9 cellular contexts compared by ENCODE assay signal in genomic region chr7:92766461-92767003, GRCh38.
DNase-seq lines count a peak whose midpoint lies in the region; ATAC-seq, FAIRE-seq and TF ChIP-seq lines count a peak whose summit lies in the region.
"Had no signal": no experiment of that assay in that cellular context is flagged by ENCODE, and none has a peak within 500 bp of the region (broad histone marks: within the 10 kb centered on the region; RNA-seq: fewer than 3 reads in every experiment).

No MANE protein-coding gene starts in this region.

- TF ChIP-seq RAD21 in A549 (conservative IDR thresholded peaks at IDR 0.05 in 1 of 2, IDR thresholded peaks at IDR 0.05 in 1 of 2) = no peak

- WGBS in A549 (ENCODE audit: missing lambda C conversion rate) = 2% methylated on average over 3 of the region's 3 CpGs

- peak overlapping the region; percentile 81 for H3K4me2 ChIP-seq in A549

- no peak for TF ChIP-seq CTCF in A549 (IDR thresholded peaks at IDR 0.05)

- peak overlapping the region; percentile 21; the same call in 2 of the 3 replicates for H3K4me3 ChIP-seq in A549

- FAIRE-seq in A549 (lab: Jason Lieb, UNC) = peak; percentile 32
- FAIRE-seq in islet of Langerhans (lab: Jason Lieb, UNC) = peak; percentile 96

- peaks cover 90% of the 10 kb centered on the region for H3K4me1 ChIP-seq in A549

- TF ChIP-seq EP300 in A549 (IDR thresholded peaks at IDR 0.05) = no peak

- H3K9me3 ChIP-seq in A549 = no peaks in the 10 kb centered on the region

- TF ChIP-seq POLR2A in A549 (IDR thresholded peaks at IDR 0.05; ENCODE audit: low read length) = no peak

- H3K27ac ChIP-seq in A549 = peak overlapping the region; percentile 82 to 84
- peak overlapping the region; percentile 79 for H3K27ac ChIP-seq in angular gyrus (ENCODE audit: low read depth, low read length)

- POLR2A ChIA-PET in A549 (lab: Yijun Ruan, JAX) = interaction anchor here (0.8 to 3.1 kb wide), 5 partner anchors 12 to 71 kb away, joined by 3 to 12 read pairs (median 3); partner anchors contain the start of gene CDK6

- DNase-seq in A549 (ENCODE audit: low read depth in 1 of 2, low spot score in 1 of 2) = peak; percentile 24 to 76
- DNase-seq in HT1080 (ENCODE audit: low read depth) = peak; percentile 65
- no peak for DNase-seq in activated CD4-positive, alpha-beta T cell treated with anti-CD3 and anti-CD28 coated beads, Interleukin-2, amount 50 U/mL, for 1 hour
- DNase-seq: erythroblast had no signal

- peak; percentile 63 to 75 for ATAC-seq in A549
- ATAC-seq in GM21423 (IDR thresholded peaks at IDR 0.05; ENCODE audit: unreplicated experiment) = no peak
- no peak for ATAC-seq in GM21737 (IDR thresholded peaks at IDR 0.05; ENCODE audit: unreplicated experiment)
- no peak for ATAC-seq in GM19328 (IDR thresholded peaks at IDR 0.05; ENCODE audit: unreplicated experiment)

- CTCF ChIA-PET in A549 (lab: Yijun Ruan, JAX) = interaction anchor here (1.0 to 3.3 kb wide), 8 partner anchors 11 to 145 kb away, joined by 3 to 39 read pairs (median 4); no protein-coding TSS in a partner anchor

TF ChIP-seq in A549, 52 proteins besides CTCF, POLR2A, EP300 and RAD21:
- no peak for TF ChIP-seq ESRRA (IDR thresholded peaks at IDR 0.05; ENCODE audit: borderline replicate concordance, low read length)
- no peak for TF ChIP-seq E2F6 (IDR thresholded peaks at IDR 0.05; ENCODE audit: borderline replicate concordance, low read depth)
- peak; percentile 86 for TF ChIP-seq FOSL2 (IDR thresholded peaks at IDR 0.05)
- TF ChIP-seq FOSL2 (CRISPR knock-in tag; IDR thresholded peaks at IDR 0.05) = peak; percentile 97
- no peak for TF ChIP-seq BCL3 (IDR thresholded peaks at IDR 0.05)
- no peak for TF ChIP-seq KDM5A (IDR thresholded peaks at IDR 0.05)
- no peak for TF ChIP-seq NR3C1 (IDR thresholded peaks at IDR 0.05)
- TF ChIP-seq JUNB (IDR thresholded peaks at IDR 0.05) = peak; percentile 60
- no peak for TF ChIP-seq HOXB5 (CRISPR knock-in tag; IDR thresholded peaks at IDR 0.05)
- TF ChIP-seq KDM1A (IDR thresholded peaks at IDR 0.05; ENCODE audit: low read depth) = no peak
- TF ChIP-seq MAFK (IDR thresholded peaks at IDR 0.05; ENCODE audit: partially characterized antibody) = peak; percentile 25

Comparison
In these comparisons a context has a peak if more than half of its experiments do, and no peak if none do; other contexts are left out.
1. ATAC-seq: peak in A549 (2 of 2); none in GM21423 (single experiment), GM21737 (single experiment) and GM19328 (single experiment).